Comparison of ENCODE assay signal across 8 cellular contexts in the genomic region with DNA sequence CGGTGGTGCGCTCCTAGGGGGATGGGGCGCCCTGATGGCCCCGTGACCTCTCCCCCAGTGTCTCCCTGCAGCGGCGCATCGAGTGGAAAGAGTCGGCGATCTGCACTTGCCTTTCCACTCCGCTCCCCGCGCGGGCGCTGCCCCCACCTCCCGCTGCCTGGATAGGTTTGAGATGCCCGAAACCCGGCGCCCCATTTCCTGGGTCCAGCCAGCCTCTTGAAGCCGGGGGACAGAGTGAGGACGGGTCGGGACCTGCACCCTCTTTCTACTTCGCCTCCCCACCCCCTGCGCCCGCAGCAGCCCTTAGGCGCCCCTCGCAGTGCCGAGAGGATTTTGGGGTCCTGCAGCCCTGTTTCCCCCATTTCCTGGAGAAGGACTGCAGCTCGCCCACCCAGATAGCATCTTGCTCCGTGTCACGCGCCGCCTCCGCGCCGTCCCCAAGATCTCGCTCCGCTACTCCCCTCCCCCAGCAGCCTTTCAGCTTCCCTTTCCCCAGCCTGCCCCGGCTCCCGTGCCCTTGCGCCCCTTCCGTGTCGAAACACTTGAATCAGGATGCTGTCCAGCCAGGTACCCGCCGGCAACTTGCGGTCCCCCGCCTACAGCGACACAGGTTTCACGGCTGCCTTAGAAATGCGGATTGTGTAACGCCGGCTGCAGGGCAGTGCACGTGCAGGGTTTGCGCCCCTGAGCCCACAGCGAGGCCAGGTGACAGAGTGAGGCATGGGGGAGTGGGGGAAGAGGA. TPM values are rescaled to one million over a fixed set of nuclear protein-coding genes. Genes with fewer than 3 reads are reported as not detected.
DNase-seq lines count a peak whose midpoint lies in the region; ATAC-seq, FAIRE-seq and TF ChIP-seq lines count a peak whose summit lies in the region.

No MANE protein-coding gene starts in this region.

- H3K27me3 ChIP-seq in K562 (ENCODE audit: control insufficient read depth in 2 of 2, insufficient read depth in 2 of 2, low read length in 2 of 2) = no peaks in the 10 kb centered on the region
- H3K27me3 ChIP-seq in iPS-18a (ENCODE audit: control insufficient read depth, insufficient read depth, low read length) = peaks cover 41% of the 10 kb centered on the region
- H3K27me3 ChIP-seq in skeletal muscle satellite cell (ENCODE audit: control insufficient read depth, insufficient read depth, low read length) = peaks cover 7% of the 10 kb centered on the region

- H3K27ac ChIP-seq in K562 (ENCODE audit: extremely low read depth, low read depth, low read length) = no peak overlapping the region
- H3K27ac ChIP-seq in iPS-18a (ENCODE audit: low read length) = no peak overlapping the region

- 3% methylated on average over 25 of the region's 54 CpGs for WGBS in K562 (ENCODE audit: insufficient coverage, low coverage, missing lambda C conversion rate)

- no peak for FAIRE-seq in K562 (lab: Jason Lieb, UNC)

- H3K9ac ChIP-seq in K562 (ENCODE audit: insufficient read depth in 1 of 2, low read depth in 2 of 2, low read length in 2 of 2) = peak overlapping the region; percentile 38 to 90; a peak in 3 of 4 replicates
- H3K9ac ChIP-seq in iPS-18a (ENCODE audit: low read length) = peak overlapping the region; percentile 21
- H3K9ac ChIP-seq in skeletal muscle satellite cell (ENCODE audit: low read depth, low read length) = peak overlapping the region; percentile 77

- in situ Hi-C loops in K562 (cut with MboI) = no loop called here

- TF ChIP-seq EP300 in K562 (IDR thresholded peaks at IDR 0.05; ENCODE audit: low read length) = no peak

- H4K20me1 ChIP-seq in K562 (replicated peaks; ENCODE audit: control insufficient read depth, insufficient read depth, low read length) = no peaks in the 10 kb centered on the region

- DNase-seq in AG10803 (ENCODE audit: low read depth) (peak; percentile 35), T-helper 9 cell (peak; percentile 16), K562 (ENCODE audit: extremely low read depth in 1 of 4, low spot score in 3 of 4) (peak; percentile 19 to 56 (median 48)), DMS153 treated with DMSO at 0.1 percent for 48 hours (lab: John Stamatoyannopoulos, UW; ENCODE audit: unreplicated experiment) (no peak)

- H3K36me3 ChIP-seq in K562 (ENCODE audit: control insufficient read depth, insufficient read depth, low read length) = no peaks in the 10 kb centered on the region
- no peaks in the 10 kb centered on the region for H3K36me3 ChIP-seq in iPS-18a (ENCODE audit: control insufficient read depth, low read depth, low read length)
- no peaks in the 10 kb centered on the region for H3K36me3 ChIP-seq in skeletal muscle satellite cell (ENCODE audit: insufficient read depth, low read length)

- POLR2A ChIA-PET in K562 (lab: Yijun Ruan, JAX) = interaction anchor here (0.7 kb wide), 2 partner anchors 97 to 291 kb away, joined by 6 read pairs; no protein-coding TSS in a partner anchor

- TF ChIP-seq POLR2A in K562 (conservative IDR thresholded peaks at IDR 0.05) = no peak

- peak overlapping the region; percentile 88 for H2AFZ ChIP-seq in K562 (ENCODE audit: low read depth, low read length)

- H3K4me2 ChIP-seq in K562 (ENCODE audit: insufficient read depth, low read length) (peak overlapping the region; percentile 84), skeletal muscle satellite cell (ENCODE audit: low read length) (peak overlapping the region; percentile 100)

- TF ChIP-seq RAD21 in K562 (CRISPR knock-in tag; conservative IDR thresholded peaks at IDR 0.05 in 1 of 2, IDR thresholded peaks at IDR 0.05 in 1 of 2) = no peak

- no peak for TF ChIP-seq CTCF in AG10803 (conservative IDR thresholded peaks at IDR 0.05; ENCODE audit: low read length)
- no peak for TF ChIP-seq CTCF in K562 (IDR thresholded peaks at IDR 0.05 in 2 of 3, conservative IDR thresholded peaks at IDR 0.05 in 1 of 3; ENCODE audit: insufficient read depth in 2 of 3, low read depth in 1 of 3, low read length in 3 of 3)

- CTCF ChIA-PET in K562 (lab: Yijun Ruan, JAX; ENCODE audit: low intra/inter-chr PET ratio) = interaction anchor here (0.7 kb wide), 1 partner anchor 396 kb away, joined by 3 read pairs; no protein-coding TSS in a partner anchor

- H3K9me1 ChIP-seq in K562 (ENCODE audit: control insufficient read depth, insufficient read depth, low read length) = no peaks in the 10 kb centered on the region

- no TSS peak for BruUV-seq in K562 (replicated peaks; lab: Mats Ljungman, UMichigan)

- H3K9me3 ChIP-seq in K562 (replicated peaks; ENCODE audit: control insufficient read depth, insufficient read depth, low read depth, low read length) = no peaks in the 10 kb centered on the region
- H3K9me3 ChIP-seq in iPS-18a (ENCODE audit: control insufficient read depth, low read depth, low read length) = no peaks in the 10 kb centered on the region
- H3K9me3 ChIP-seq in skeletal muscle satellite cell (replicated peaks; ENCODE audit: low read length) = no peaks in the 10 kb centered on the region

- intact Hi-C loops in K562 (cut with micrococcal nuclease) = loop anchor here (5.0 kb wide), 1 partner anchor 59 kb away; no protein-coding TSS in a partner anchor

- H3K4me1 ChIP-seq in K562 (replicated peaks in 1 of 2; ENCODE audit: control insufficient read depth in 2 of 2, insufficient read depth in 2 of 2, low read length in 2 of 2) (peaks cover 16 to 25% of the 10 kb centered on the region in 2 experiments; a peak in 4 of 5 replicates), iPS-18a (ENCODE audit: control insufficient read depth, low read depth, low read length) (peaks cover 3% of the 10 kb centered on the region), skeletal muscle satellite cell (ENCODE audit: control insufficient read depth, insufficient read depth, low read length) (peaks cover 11% of the 10 kb centered on the region)

- H3K4me3 ChIP-seq in AG10803 (ENCODE audit: low read length) (peak overlapping the region; percentile 80), K562 (peak overlapping the region; percentile 63), iPS-18a (ENCODE audit: low read length) (peak overlapping the region; percentile 86), skeletal muscle satellite cell (ENCODE audit: low read length) (peak overlapping the region; percentile 96)

- H3K79me2 ChIP-seq in K562 (ENCODE audit: control insufficient read depth, insufficient read depth, low read length) = no peaks in the 10 kb centered on the region

- ATAC-seq in GM19025 (IDR thresholded peaks at IDR 0.05; ENCODE audit: low read depth, unreplicated experiment) = peak; percentile 22
- peak; percentile 12 for ATAC-seq in HG03378 (IDR thresholded peaks at IDR 0.05; ENCODE audit: unreplicated experiment)
- peak; percentile 74 for ATAC-seq in K562

TF ChIP-seq in K562, 482 proteins besides CTCF, POLR2A, EP300 and RAD21 (continues in another document):
- TF ChIP-seq BHLHE40 (IDR thresholded peaks at IDR 0.05; ENCODE audit: low read length) = peak; percentile 83
- peak; percentile 97 for TF ChIP-seq ZBTB17 (CRISPR knock-in tag; IDR thresholded peaks at IDR 0.05)

RNA-seq across cellular contexts. Expression of a gene that starts 0.5 kb away (rescaled TPM):
- 6.4 and 12.8 TPM in 2 replicates for total RNA-seq in K562 (2011; cell fraction: chromatin; rRNA removed; ENCODE audit: low replicate concordance)
- total RNA-seq in K562 (2011; cell fraction: nucleolus; rRNA removed) = 9.8 and 11.6 TPM in 2 replicates
- total RNA-seq in K562 (2011; cell fraction: nucleoplasm; rRNA removed) = 5.2 and 11.6 TPM in 2 replicates
- total RNA-seq in K562 (2014; rRNA removed) (2.1 and 3.7 TPM in 2 replicates), K562 (2014; rRNA removed; fragmentation: Illumina TruSeq; extraction: Trizol) (2.4 and 2.5 TPM in 2 replicates), K562 (2015; rRNA removed; fragmentation: Illumina TruSeq; extraction: Trizol) (3.6 and 4.1 TPM in 2 replicates), K562 (2021) (2.9 and 3.2 TPM in 2 replicates)
- polyA plus RNA-seq in K562 (2011; rRNA removed) (3.6 and 4.1 TPM in 2 replicates), K562 (2014; fragmentation: Illumina TruSeq; extraction: Trizol) (2.3 and 2.9 TPM in 2 replicates), K562 (2014; fragmentation: Nextera tagmentation; extraction: Ambion mirVana) (under 1 TPM; 0.53 to 0.81 TPM), K562 (2014; rRNA removed) (2.3 and 3.4 TPM in 2 replicates)
- 4.7 and 4.9 TPM in 2 replicates for polyA plus RNA-seq in K562 (2011; cell fraction: cytosol; rRNA removed)
- 3.6 and 3.9 TPM in 2 replicates for polyA plus RNA-seq in K562 (2011; cell fraction: nucleus; rRNA removed)
- polyA plus RNA-seq in K562 (2012) = 3.2 and 5.2 TPM in 2 replicates
- 6.0 and 7.1 TPM in 2 replicates for polyA minus RNA-seq in K562 (2011; rRNA and poly(A)+ RNA removed)
- 2.5 and 3.4 TPM in 2 replicates for polyA minus RNA-seq in K562 (2011; cell fraction: cytosol; rRNA and poly(A)+ RNA removed)
- 1.9 and 3.6 TPM in 2 replicates for polyA minus RNA-seq in K562 (2011; cell fraction: nucleus; rRNA and poly(A)+ RNA removed)
- total RNA-seq in skeletal muscle satellite cell (2012; rRNA removed) = 5.0 and 5.1 TPM in 2 replicates

RNA-seq across cellular contexts. Expression of a gene that starts 27.3 kb away (rescaled TPM):
- total RNA-seq in K562 (2011; cell fraction: chromatin; rRNA removed; ENCODE audit: low replicate concordance) = not detected in 2 replicates
- total RNA-seq in K562 (2011; cell fraction: nucleolus; rRNA removed) = not detected in 2 replicates
- total RNA-seq in K562 (2011; cell fraction: nucleoplasm; rRNA removed) = not detected in 2 replicates
- not detected in 2 replicates for total RNA-seq in K562 (2014; rRNA removed)
- total RNA-seq in K562 (2014; rRNA removed; fragmentation: Illumina TruSeq; extraction: Trizol) = not detected in 2 replicates
- not detected in 2 replicates for total RNA-seq in K562 (2015; rRNA removed; fragmentation: Illumina TruSeq; extraction: Trizol)
- not detected in 2 replicates for total RNA-seq in K562 (2021)
- polyA plus RNA-seq in K562 (2011; rRNA removed) = 0.06 TPM in 1 of 2 replicates, not detected in the other
- not detected in 2 replicates for polyA plus RNA-seq in K562 (2011; cell fraction: cytosol; rRNA removed)
- not detected in 2 replicates for polyA plus RNA-seq in K562 (2011; cell fraction: nucleus; rRNA removed)
- not detected in 2 replicates for polyA plus RNA-seq in K562 (2012)
- not detected in 2 replicates for polyA plus RNA-seq in K562 (2014; fragmentation: Illumina TruSeq; extraction: Trizol)
- not detected for polyA plus RNA-seq in K562 (2014; fragmentation: Nextera tagmentation; extraction: Ambion mirVana)
- polyA plus RNA-seq in K562 (2014; rRNA removed) = not detected in 2 replicates
- polyA minus RNA-seq in K562 (2011; rRNA and poly(A)+ RNA removed) = not detected in 2 replicates
- polyA minus RNA-seq in K562 (2011; cell fraction: cytosol; rRNA and poly(A)+ RNA removed) = not detected in 2 replicates
- polyA minus RNA-seq in K562 (2011; cell fraction: nucleus; rRNA and poly(A)+ RNA removed) = not detected in 2 replicates
- not detected in 2 replicates for total RNA-seq in skeletal muscle satellite cell (2012; rRNA removed)

Comparison
In these comparisons a context has a peak if more than half of its experiments do, and no peak if none do; other contexts are left out.
1. ATAC-seq: peak in every context shown above with its lines; median percentile 74 in K562; 22 in GM19025; 12 in HG03378.
2. H3K9ac ChIP-seq: peak in every context shown above with its lines; median percentile 77 in skeletal muscle satellite cell; 64 in K562; 21 in iPS-18a.